1 cellular context compared by ENCODE assay signal in the genomic region with DNA sequence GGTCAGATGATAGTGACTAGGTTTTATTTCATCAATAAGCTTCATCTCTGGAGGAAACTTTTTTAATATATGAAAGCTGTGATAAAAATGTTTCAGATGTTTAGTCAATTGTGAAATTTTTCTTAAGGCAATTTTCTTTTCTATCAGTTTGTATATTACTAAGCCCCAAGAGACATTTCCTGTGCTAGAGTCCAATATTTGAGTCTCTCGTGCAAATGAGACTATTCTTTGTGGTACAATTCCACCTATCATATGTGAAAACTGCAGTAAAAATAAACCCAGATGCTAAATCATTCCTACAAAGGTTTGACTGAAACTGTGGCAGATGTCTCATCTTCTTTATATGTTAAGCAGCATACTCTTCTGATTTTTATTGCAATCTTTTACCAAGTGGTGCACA.
TF ChIP-seq lines count a peak whose summit lies in the region.

No MANE protein-coding gene starts in this region.

TF ChIP-seq in HCT116, 20 proteins besides CTCF, POLR2A, EP300 and RAD21:
- TF ChIP-seq, protein P1, sequence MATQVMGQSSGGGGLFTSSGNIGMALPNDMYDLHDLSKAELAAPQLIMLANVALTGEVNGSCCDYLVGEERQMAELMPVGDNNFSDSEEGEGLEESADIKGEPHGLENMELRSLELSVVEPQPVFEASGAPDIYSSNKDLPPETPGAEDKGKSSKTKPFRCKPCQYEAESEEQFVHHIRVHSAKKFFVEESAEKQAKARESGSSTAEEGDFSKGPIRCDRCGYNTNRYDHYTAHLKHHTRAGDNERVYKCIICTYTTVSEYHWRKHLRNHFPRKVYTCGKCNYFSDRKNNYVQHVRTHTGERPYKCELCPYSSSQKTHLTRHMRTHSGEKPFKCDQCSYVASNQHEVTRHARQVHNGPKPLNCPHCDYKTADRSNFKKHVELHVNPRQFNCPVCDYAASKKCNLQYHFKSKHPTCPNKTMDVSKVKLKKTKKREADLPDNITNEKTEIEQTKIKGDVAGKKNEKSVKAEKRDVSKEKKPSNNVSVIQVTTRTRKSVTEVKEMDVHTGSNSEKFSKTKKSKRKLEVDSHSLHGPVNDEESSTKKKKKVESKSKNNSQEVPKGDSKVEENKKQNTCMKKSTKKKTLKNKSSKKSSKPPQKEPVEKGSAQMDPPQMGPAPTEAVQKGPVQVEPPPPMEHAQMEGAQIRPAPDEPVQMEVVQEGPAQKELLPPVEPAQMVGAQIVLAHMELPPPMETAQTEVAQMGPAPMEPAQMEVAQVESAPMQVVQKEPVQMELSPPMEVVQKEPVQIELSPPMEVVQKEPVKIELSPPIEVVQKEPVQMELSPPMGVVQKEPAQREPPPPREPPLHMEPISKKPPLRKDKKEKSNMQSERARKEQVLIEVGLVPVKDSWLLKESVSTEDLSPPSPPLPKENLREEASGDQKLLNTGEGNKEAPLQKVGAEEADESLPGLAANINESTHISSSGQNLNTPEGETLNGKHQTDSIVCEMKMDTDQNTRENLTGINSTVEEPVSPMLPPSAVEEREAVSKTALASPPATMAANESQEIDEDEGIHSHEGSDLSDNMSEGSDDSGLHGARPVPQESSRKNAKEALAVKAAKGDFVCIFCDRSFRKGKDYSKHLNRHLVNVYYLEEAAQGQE (IDR thresholded peaks at IDR 0.05; ENCODE audit: low read depth): no peak
- TF ChIP-seq TCF7L2 (IDR thresholded peaks at IDR 0.05; ENCODE audit: borderline replicate concordance, extremely low read depth, insufficient read depth, insufficient read length) (no peak), SIN3A (IDR thresholded peaks at IDR 0.05; ENCODE audit: low read depth) (no peak), ZNF274 (IDR thresholded peaks at IDR 0.05; ENCODE audit: low read depth, low read length) (no peak), CBX3 (IDR thresholded peaks at IDR 0.05; ENCODE audit: low read depth) (no peak), SP1 (IDR thresholded peaks at IDR 0.05; ENCODE audit: low read depth) (no peak), YY1 (IDR thresholded peaks at IDR 0.05; ENCODE audit: extremely low read depth, insufficient replicate concordance, low read depth, low read length) (no peak), SRF (IDR thresholded peaks at IDR 0.05; ENCODE audit: low read depth) (no peak), JUND (IDR thresholded peaks at IDR 0.05) (no peak), EZH2phosphoT487 (IDR thresholded peaks at IDR 0.05; ENCODE audit: borderline replicate concordance) (no peak), EGR1 (IDR thresholded peaks at IDR 0.05; ENCODE audit: low read depth) (no peak)
